8 cellular contexts compared by ENCODE assay signal in the genomic region with DNA sequence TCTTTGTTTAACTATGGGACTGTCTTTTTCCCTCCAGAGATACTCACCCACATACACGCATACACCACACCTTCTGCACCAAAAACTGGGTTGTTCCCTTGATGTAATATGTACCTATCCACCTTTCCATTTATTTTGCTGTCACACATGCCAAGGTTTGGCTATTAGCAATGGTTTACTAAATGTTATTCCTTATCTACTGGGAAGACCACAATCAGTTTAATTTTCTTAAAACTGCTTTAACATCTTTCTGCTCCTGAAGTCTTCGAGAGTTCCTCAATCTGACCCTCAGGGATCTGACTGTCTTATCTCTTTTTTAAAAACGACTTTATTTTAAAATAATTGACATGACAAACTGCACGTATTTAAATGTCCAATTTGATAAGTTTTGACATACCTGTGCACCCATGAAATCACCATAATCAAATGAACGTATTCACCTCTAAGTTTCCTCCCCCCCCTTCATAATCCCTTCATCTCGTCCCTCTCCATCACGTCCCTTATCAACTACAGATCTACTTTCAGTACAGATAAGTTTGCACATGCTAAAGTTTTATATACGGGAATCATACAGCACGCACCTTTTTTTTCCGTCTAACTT. TPM values are rescaled to one million over a fixed set of nuclear protein-coding genes. Genes with fewer than 3 reads are reported as not detected.
DNase-seq lines count a peak whose midpoint lies in the region; ATAC-seq, FAIRE-seq and TF ChIP-seq lines count a peak whose summit lies in the region.

No MANE protein-coding gene starts in this region.

- H3K9ac ChIP-seq in mammary epithelial cell (ENCODE audit: insufficient read depth, low read length) (peak overlapping the region; percentile 85), muscle layer of colon (ENCODE audit: low read length) (peak overlapping the region; percentile 60)

- H3K36me3 ChIP-seq in GM06990 (ENCODE audit: control insufficient read depth, insufficient read depth, low read length) (no peaks in the 10 kb centered on the region; the same call in 1 of the 2 replicates), mammary epithelial cell (ENCODE audit: insufficient read depth, low read length) (peaks cover 3% of the 10 kb centered on the region), muscle layer of colon (ENCODE audit: insufficient read depth, low read length) (peaks cover 10% of the 10 kb centered on the region)

- TF ChIP-seq CTCF in GM06990 (IDR thresholded peaks at IDR 0.05; ENCODE audit: insufficient read depth, low read length, poor library complexity, severe bottlenecking) (no peak), mammary epithelial cell (conservative IDR thresholded peaks at IDR 0.05 in 1 of 2, IDR thresholded peaks at IDR 0.05 in 1 of 2; ENCODE audit: extremely low read depth in 1 of 2, insufficient read depth in 1 of 2, low read depth in 1 of 2, low read length in 2 of 2) (no peak), GM13976 (IDR thresholded peaks at IDR 0.05; ENCODE audit: borderline replicate concordance, control extremely low read depth, extremely low read depth, insufficient read depth, missing control alignments) (no peak)

- peaks cover 23% of the 10 kb centered on the region for H3K4me1 ChIP-seq in mammary epithelial cell (ENCODE audit: insufficient read depth, low read length)
- H3K4me1 ChIP-seq in muscle layer of colon (ENCODE audit: insufficient read depth, low read length), result peaks cover 25% of the 10 kb centered on the region

- peak overlapping the region; percentile 92 for H3K4me2 ChIP-seq in mammary epithelial cell (ENCODE audit: insufficient read depth, low read depth, low read length)

- no peak for TF ChIP-seq POLR2A in GM12892 (IDR thresholded peaks at IDR 0.05; ENCODE audit: low read depth, low read length)

- H3K79me2 ChIP-seq in mammary epithelial cell (ENCODE audit: insufficient read depth, low read length), result peaks cover 40% of the 10 kb centered on the region

- dilution Hi-C loops in mammary epithelial cell (cut with HindIII; ENCODE audit: low sequenced_read_pairs), result no loop called here

- peak overlapping the region; percentile 93 for H2AFZ ChIP-seq in mammary epithelial cell (ENCODE audit: low read depth, low read length)

- H3K4me3 ChIP-seq in GM06990 (replicated peaks; ENCODE audit: low read depth, low read length), result peak overlapping the region; percentile 91
- peak overlapping the region; percentile 28 to 94 (median 64) for H3K4me3 ChIP-seq in mammary epithelial cell (replicated peaks in 1 of 3; ENCODE audit: insufficient read depth in 1 of 3, low read depth in 2 of 3, low read length in 3 of 3)
- peak overlapping the region; percentile 37 to 99 for H3K4me3 ChIP-seq in muscle layer of colon (ENCODE audit: low read depth in 1 of 2, low read length in 2 of 2)

- FAIRE-seq in GM12892 (lab: Jason Lieb, UNC), result no peak

- H3K9me3 ChIP-seq in mammary epithelial cell (replicated peaks; ENCODE audit: insufficient read depth, low read length) (no peaks in the 10 kb centered on the region), muscle layer of colon (ENCODE audit: low read length) (no peaks in the 10 kb centered on the region)

- BruUV-seq in mammary epithelial cell (replicated peaks; lab: Mats Ljungman, UMichigan), result no TSS peak

- intact Hi-C loops in mammary epithelial cell (cut with micrococcal nuclease), result loop anchor here (2.0 kb wide), 1 partner anchor 77 kb away; a partner anchor contains a TSS

- DNase-seq in GM06990 (ENCODE audit: extremely low read depth, insufficient read length) (no peak), mammary epithelial cell (no peak), GM12892 (ENCODE audit: insufficient read length) (no peak), GM13976 (ENCODE audit: low spot score) (no peak), KG1 (lab: John Stamatoyannopoulos, UW) (no peak), mesenteric fat pad (ENCODE audit: low spot score) (no peak)

- in situ Hi-C loops in mammary epithelial cell (cut with MboI; ENCODE audit: low sequenced_read_pairs in 2 of 2), result loop anchor here in 1 of 2 donors (10.0 kb wide), 1 partner anchor 217 kb away; a partner anchor contains a TSS
- in situ Hi-C loops in GM13976 (cut with MboI; ENCODE audit: low sequenced_read_pairs, unreplicated experiment), result loop anchor here (10.0 kb wide), 1 partner anchor 197 kb away; no protein-coding TSS in a partner anchor

- CTCF ChIA-PET in mammary epithelial cell (lab: Charles Lee; ENCODE audit: low non-redundant PET), result no interaction called here

- no peaks in the 10 kb centered on the region for H4K20me1 ChIP-seq in mammary epithelial cell (ENCODE audit: insufficient read depth, low read length)

- 25% methylated on average over 9 of the region's 10 CpGs for WGBS in mammary epithelial cell (ENCODE audit: low coverage, missing lambda C conversion rate)

- H3K27ac ChIP-seq in mammary epithelial cell (ENCODE audit: insufficient read depth, low read depth, low read length) (peak overlapping the region; percentile 62), muscle layer of colon (ENCODE audit: low read depth, low read length) (peak overlapping the region; percentile 100)

- H3K27me3 ChIP-seq in GM06990 (replicated peaks; ENCODE audit: control insufficient read depth, insufficient read depth, low read length), result no peaks in the 10 kb centered on the region
- H3K27me3 ChIP-seq in mammary epithelial cell (ENCODE audit: insufficient read depth, low read length), result no peaks in the 10 kb centered on the region
- H3K27me3 ChIP-seq in muscle layer of colon (ENCODE audit: control insufficient read depth in 1 of 2, insufficient read depth in 2 of 2, low read length in 2 of 2), result no peaks in the 10 kb centered on the region

- peak; percentile 4 for ATAC-seq in HG03354 (IDR thresholded peaks at IDR 0.05; ENCODE audit: poor library complexity, severe bottlenecking, unreplicated experiment)

RNA-seq across cellular contexts. Expression of a gene that starts 0.8 kb away (rescaled TPM):
- total RNA-seq in mammary epithelial cell, result 10 to 100 TPM; 35.6 to 64.8 TPM
- 10.1 TPM for polyA plus RNA-seq in mammary epithelial cell
- 30.2 TPM for polyA minus RNA-seq in mammary epithelial cell
- 28.4 TPM for polyA plus RNA-seq in GM12892 (2012; ENCODE audit: missing spikeins)
- total RNA-seq in mesenteric fat pad, result 41.1 TPM
